Comparison of ENCODE assay signal across 18 cellular contexts in the genomic region with DNA sequence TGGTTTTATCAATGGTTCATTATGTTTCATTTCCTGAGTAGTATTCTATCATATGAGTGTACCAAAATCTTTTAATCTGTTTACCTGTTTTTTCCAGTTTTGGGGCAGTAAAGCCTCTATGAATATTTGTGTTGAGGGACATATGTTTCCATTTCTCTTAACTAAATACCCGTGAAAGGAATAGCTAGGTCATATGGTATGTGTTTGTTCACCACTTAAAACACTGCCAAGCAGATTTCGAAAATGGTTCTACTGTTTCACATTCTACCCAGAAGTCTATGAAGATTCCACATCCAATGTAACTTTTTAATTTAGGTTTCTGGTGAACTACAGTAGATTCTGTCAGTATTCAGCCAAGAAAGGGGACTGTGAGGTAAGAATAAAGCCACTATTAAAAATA.
"Had no signal": no experiment of that assay in that cellular context is flagged by ENCODE, and none has a peak within 500 bp of the region (broad histone marks: within the 10 kb centered on the region; RNA-seq: fewer than 3 reads in every experiment).

No MANE protein-coding gene starts in this region.

- FAIRE-seq: endothelial cell of umbilical vein, TTC549 had no signal

- H3K9me3 ChIP-seq: esophagus squamous epithelium, ovary, sigmoid colon, thyroid gland had no signal

- H3K4me1 ChIP-seq: esophagus squamous epithelium had no signal

- H3K36me3 ChIP-seq: esophagus squamous epithelium, ovary, sigmoid colon, thyroid gland had no signal

- DNase-seq: activated CD4-positive, alpha-beta memory T cell treated with anti-CD3 and anti-CD28 coated beads, Interleukin-2, amount 10 ng/mL, durations not matched to agents 7 days and 5 days; activated CD4-positive, alpha-beta T cell treated with anti-CD3 and anti-CD28 coated beads for 4 hours; activated effector memory CD4-positive, alpha-beta T cell treated with Interleukin-2 at 50 U/mL for 16 hours; activated T-cell treated with anti-CD3 and anti-CD28 coated beads, Interleukin-2, amount 50 U/mL, for 4 hours; central memory CD4-positive, alpha-beta T cell; effector CD8-positive, alpha-beta T cell; esophagus squamous epithelium; islet precursor cell; midbrain; ovary; sigmoid colon; stimulated activated CD4-positive, alpha-beta T cell treated with anti-CD3 and anti-CD28 coated beads, Interleukin-2, amount 100 ng/mL, for 24 hours; thyroid gland had no signal

- H3K4me3 ChIP-seq: coronary artery, esophagus squamous epithelium, lung, ovary, sigmoid colon, thyroid gland had no signal

- H3K27ac ChIP-seq: coronary artery, esophagus squamous epithelium, ovary, sigmoid colon, thyroid gland had no signal

- ATAC-seq: activated T-cell treated with anti-CD3 and anti-CD28 coated beads, Interleukin-2, amount 50 U/mL, for 4 hours; WTC11 had no signal

- H3K27me3 ChIP-seq: esophagus squamous epithelium, ovary, sigmoid colon, thyroid gland had no signal
